16 cellular contexts compared by ENCODE assay signal in the genomic region with DNA sequence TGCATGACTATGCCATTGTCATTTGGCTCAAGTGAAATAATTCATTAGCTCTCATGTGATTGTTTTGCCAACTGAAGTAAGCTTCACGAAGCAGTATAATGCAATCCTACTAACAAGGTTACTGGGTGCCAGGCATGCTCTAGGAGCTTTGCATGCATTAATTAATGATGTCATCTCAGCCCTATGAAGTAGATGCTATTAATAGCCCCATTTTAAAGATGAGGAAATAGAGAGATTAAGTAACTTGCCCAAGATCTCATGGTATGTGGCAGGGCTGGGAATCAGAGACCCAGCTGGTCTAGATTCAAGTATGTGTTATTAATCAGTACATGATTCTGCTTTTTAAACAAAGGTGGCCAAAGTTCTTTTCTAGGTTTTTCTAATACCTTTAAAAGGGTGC. TPM values are rescaled to one million over a fixed set of nuclear protein-coding genes. Genes with fewer than 3 reads are reported as not detected.
A peak's percentile ranks its signal among the peaks of the same experiment; 100 is the strongest.
DNase-seq lines count a peak whose midpoint lies in the region; ATAC-seq and TF ChIP-seq lines count a peak whose summit lies in the region.
"Had no signal": no experiment of that assay in that cellular context is flagged by ENCODE, and none has a peak within 500 bp of the region (broad histone marks: within the 10 kb centered on the region; RNA-seq: fewer than 3 reads in every experiment).

No MANE protein-coding gene starts in this region.

- TF ChIP-seq CTCF in HFF-Myc (IDR thresholded peaks at IDR 0.05; ENCODE audit: low read depth, low read length, missing control alignments) = no peak
- TF ChIP-seq CTCF in brain microvascular endothelial cell (IDR thresholded peaks at IDR 0.05; ENCODE audit: low read depth, low read length, missing control alignments) = no peak

- no peak overlapping the region for H2AFZ ChIP-seq in ACC112 (ENCODE audit: low read length, unreplicated experiment)

- no peak for ATAC-seq in GM21390 (IDR thresholded peaks at IDR 0.05; ENCODE audit: unreplicated experiment)
- no peak for ATAC-seq in HG02763 (IDR thresholded peaks at IDR 0.05; ENCODE audit: unreplicated experiment)

- H3K27ac ChIP-seq in ACC112 (ENCODE audit: low read depth, low read length) (peak overlapping the region; percentile 91), brain microvascular endothelial cell (peak overlapping the region; percentile 91)
- H3K27ac ChIP-seq: C4-2B had no signal

- no peak overlapping the region for H3K4me3 ChIP-seq in ACC112 (ENCODE audit: low read depth, low read length)
- no peak overlapping the region for H3K4me3 ChIP-seq in HFF-Myc (replicated peaks; ENCODE audit: low read depth, low read length)
- H3K4me3 ChIP-seq in brain microvascular endothelial cell (ENCODE audit: low read depth, low read length) = no peak overlapping the region

- H3K36me3 ChIP-seq in ACC112 (ENCODE audit: insufficient read depth, low read length) (no peaks in the 10 kb centered on the region), brain microvascular endothelial cell (replicated peaks) (no peaks in the 10 kb centered on the region)

- peak; percentile 40 for DNase-seq in HFF-Myc (ENCODE audit: extremely low read depth, low read depth)
- peak; percentile 84 for DNase-seq in brain microvascular endothelial cell
- DNase-seq in kidney tubule cell (ENCODE audit: low spot score) = peak; percentile 96
- no peak for DNase-seq in stimulated activated CD8-positive, alpha-beta memory T cell treated with anti-CD3 and anti-CD28 coated beads, Interleukin-4, amount 100 ng/mL, for 48 hours
- DNase-seq in ureter (ENCODE audit: low spot score) = no peak
- DNase-seq: activated CD4-positive, alpha-beta memory T cell treated with anti-CD3 and anti-CD28 coated beads for 36 hours; activated naive CD4-positive, alpha-beta T cell treated with anti-CD3 and anti-CD28 coated beads, Interleukin-2, amount 50 U/mL, for 16 hours; effector memory CD4-positive, alpha-beta T cell; NCI-H1105 treated with DMSO at 0.1 percent for 48 hours; NCI-H774 had no signal

- H3K4me1 ChIP-seq in ACC112 (ENCODE audit: control insufficient read depth, insufficient read depth, low read length, unreplicated experiment) = peaks cover 50% of the 10 kb centered on the region

- in situ Hi-C loops in brain microvascular endothelial cell (cut with HindIII; ENCODE audit: low pct_ligation_motif_present, low sequenced_read_pairs) = no loop called here

- H3K27me3 ChIP-seq in ACC112 (ENCODE audit: insufficient read depth, low read length) = no peaks in the 10 kb centered on the region
- H3K27me3 ChIP-seq in brain microvascular endothelial cell (replicated peaks) = no peaks in the 10 kb centered on the region

- no peaks in the 10 kb centered on the region for H3K79me2 ChIP-seq in ACC112 (ENCODE audit: control insufficient read depth, insufficient read depth, low read length, unreplicated experiment)

RNA-seq across cellular contexts. Expression of a gene that starts 14.1 kb away (rescaled TPM):
- not detected for total RNA-seq in ureter
- total RNA-seq: activated CD4-positive, alpha-beta memory T cell treated with anti-CD3 and anti-CD28 coated beads for 36 hours; neural crest cell; T-helper 1 cell treated with Interleukin-12 subunit alpha and Interleukin-12 subunit beta and Interleukin-4 antibody, amounts not matched to agents 30 ng/mL and 1 ng/mL, for 36 hours had no signal

RNA-seq across cellular contexts. Expression of a gene that starts 15.2 kb away (rescaled TPM):
- 3.9 TPM for total RNA-seq in ureter
- total RNA-seq: activated CD4-positive, alpha-beta memory T cell treated with anti-CD3 and anti-CD28 coated beads for 36 hours; neural crest cell; T-helper 1 cell treated with Interleukin-12 subunit alpha and Interleukin-12 subunit beta and Interleukin-4 antibody, amounts not matched to agents 30 ng/mL and 1 ng/mL, for 36 hours had no signal

RNA-seq across cellular contexts. Expression of a gene that starts 31.5 kb away (rescaled TPM):
- total RNA-seq in ureter = not detected
- total RNA-seq: activated CD4-positive, alpha-beta memory T cell treated with anti-CD3 and anti-CD28 coated beads for 36 hours; neural crest cell; T-helper 1 cell treated with Interleukin-12 subunit alpha and Interleukin-12 subunit beta and Interleukin-4 antibody, amounts not matched to agents 30 ng/mL and 1 ng/mL, for 36 hours had no signal

RNA-seq across cellular contexts. Expression of a gene that starts 41.3 kb away (rescaled TPM):
- total RNA-seq in ureter = not detected
- total RNA-seq: activated CD4-positive, alpha-beta memory T cell treated with anti-CD3 and anti-CD28 coated beads for 36 hours; neural crest cell; T-helper 1 cell treated with Interleukin-12 subunit alpha and Interleukin-12 subunit beta and Interleukin-4 antibody, amounts not matched to agents 30 ng/mL and 1 ng/mL, for 36 hours had no signal

RNA-seq across cellular contexts. Expression of a gene that starts 47.0 kb away (rescaled TPM):
- not detected for total RNA-seq in ureter
- total RNA-seq: activated CD4-positive, alpha-beta memory T cell treated with anti-CD3 and anti-CD28 coated beads for 36 hours; neural crest cell; T-helper 1 cell treated with Interleukin-12 subunit alpha and Interleukin-12 subunit beta and Interleukin-4 antibody, amounts not matched to agents 30 ng/mL and 1 ng/mL, for 36 hours had no signal

Comparison
In these comparisons a context has a peak if more than half of its experiments do, and no peak if none do; other contexts are left out.
1. DNase-seq: peak in HFF-Myc (single experiment), brain microvascular endothelial cell (single experiment) and kidney tubule cell (single experiment); none in stimulated activated CD8-positive, alpha-beta memory T cell treated with anti-CD3 and anti-CD28 coated beads, Interleukin-4, amount 100 ng/mL, for 48 hours (single experiment) and ureter (single experiment).